Comparison of ENCODE assay signal across 36 cellular contexts in the genomic region with DNA sequence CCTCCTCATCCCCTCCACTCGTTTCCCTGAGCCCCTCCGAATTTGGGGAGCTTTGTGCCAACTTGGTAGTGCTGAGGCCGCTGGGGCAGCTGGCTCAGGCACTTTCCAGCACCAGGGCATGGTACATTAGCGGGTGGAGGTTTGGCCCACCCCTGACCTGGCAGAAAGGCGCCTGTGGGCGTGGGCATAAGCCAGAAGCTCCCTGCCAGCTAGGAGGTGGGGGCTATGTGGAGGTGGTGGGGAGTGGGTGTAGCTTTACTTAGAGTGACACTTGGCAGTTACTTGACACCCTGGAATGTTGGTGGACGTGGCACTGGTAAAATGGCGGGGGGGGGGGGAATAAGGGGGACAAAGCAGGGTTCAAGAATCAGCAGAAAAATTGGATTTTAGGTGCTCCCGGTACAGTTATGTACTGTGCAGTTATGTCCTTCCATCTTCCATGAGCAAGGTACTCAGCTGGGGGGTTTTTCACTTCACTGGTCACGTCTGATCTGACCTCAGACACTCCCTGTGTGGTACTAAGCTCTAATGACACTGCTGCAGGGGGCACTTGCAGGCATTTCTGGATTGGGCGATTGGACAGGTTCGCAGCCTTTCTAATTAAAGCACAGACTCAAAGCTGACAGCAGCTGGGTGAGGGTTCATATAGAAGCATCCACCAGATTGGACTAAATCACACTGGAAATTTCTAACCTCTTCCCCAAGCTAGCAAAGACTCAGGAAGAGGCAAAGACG. TPM values are rescaled to one million over a fixed set of nuclear protein-coding genes. Genes with fewer than 3 reads are reported as not detected.
"Had no signal": no experiment of that assay in that cellular context is flagged by ENCODE, and none has a peak within 500 bp of the region (broad histone marks: within the 10 kb centered on the region; RNA-seq: fewer than 3 reads in every experiment).

No MANE protein-coding gene starts in this region.

- H3K4me3 ChIP-seq: adrenal gland, body of pancreas, cardiac muscle cell, colonic mucosa, gastrocnemius medialis, hepatocyte, ovary, stomach, thyroid gland had no signal

- ATAC-seq: body of pancreas; natural killer cell; stimulated activated naive B cell treated with anti-CD40 and anti-IgM and Interleukin-4, amounts not matched to agents 10 μg/mL and 1 μg/mL and 100 μg/mL, for 72 hours; T-helper 17 cell had no signal

- H3K27ac ChIP-seq: adrenal gland, body of pancreas, cardiac muscle cell, colonic mucosa, gastrocnemius medialis, hepatocyte, ovary, stomach, thyroid gland, WERI-Rb-1 had no signal

- DNase-seq: activated CD4-positive, alpha-beta memory T cell treated with anti-CD3 and anti-CD28 coated beads for 36 hours; activated CD4-positive, alpha-beta T cell treated with anti-CD3 and anti-CD28 coated beads, Interleukin-2, amount 10 ng/mL, durations not matched to agents 24 days and 14 days; activated CD4-positive, CD25-positive, alpha-beta regulatory T cell treated with anti-CD3 and anti-CD28 coated beads, Interleukin-2, amount 50 U/mL, for 72 hours; activated CD8-positive, alpha-beta memory T cell treated with anti-CD3 and anti-CD28 coated beads, Interleukin-2, amount 50 U/mL, for 4 hours; activated effector memory CD4-positive, alpha-beta T cell treated with anti-CD3 and anti-CD28 coated beads, Interleukin-2, amount 50 U/mL, for 16 hours; activated naive CD4-positive, alpha-beta T cell treated with anti-CD3 and anti-CD28 coated beads for 36 hours; activated naive CD8-positive, alpha-beta T cell treated with anti-CD3 and anti-CD28 coated beads for 36 hours; activated T-cell treated with anti-CD3 and anti-CD28 coated beads, Interleukin-2, amount 50 U/mL, for 1 hour; adrenal gland; aorta; body of pancreas; cerebellar nuclear complex; colonic mucosa; effector memory CD4-positive, alpha-beta T cell; gastrocnemius medialis; glutamatergic neuron; islet precursor cell; midbrain; natural killer cell; ovary; stimulated activated CD4-positive, alpha-beta T cell treated with anti-CD3 and anti-CD28 coated beads, Interleukin-15, amount 100 ng/mL, for 24 hours; stimulated activated CD4-positive, alpha-beta T cell treated with anti-CD3 and anti-CD28 coated beads, Interleukin-2, amount 100 ng/mL, for 24 hours; stimulated activated naive B cell treated with anti-CD40 and anti-IgM and Interleukin-4, amounts not matched to agents 10 μg/mL and 1 μg/mL and 100 μg/mL, for 72 hours; stomach; T-helper 17 cell; T1000; thyroid gland; WERI-Rb-1 had no signal

- H3K4me1 ChIP-seq: colonic mucosa had no signal

- H2AFZ ChIP-seq: hepatocyte had no signal

- H3K9me3 ChIP-seq: adrenal gland, body of pancreas, colonic mucosa, gastrocnemius medialis, ovary, stomach, thyroid gland had no signal

- H3K36me3 ChIP-seq: adrenal gland, cardiac muscle cell, colonic mucosa, gastrocnemius medialis, ovary, stomach, thyroid gland, WERI-Rb-1 had no signal

- H3K4me2 ChIP-seq: hepatocyte had no signal

RNA-seq across cellular contexts. Expression of a gene that starts 10.4 kb away (rescaled TPM):
- total RNA-seq: natural killer cell had no signal

RNA-seq across cellular contexts. Expression of a gene that starts 11.4 kb away (rescaled TPM):
- total RNA-seq: activated CD4-positive, alpha-beta memory T cell treated with anti-CD3 and anti-CD28 coated beads for 36 hours; activated CD4-positive, alpha-beta T cell treated with anti-CD3 and anti-CD28 coated beads, Interleukin-2, amount 10 ng/mL, durations not matched to agents 24 days and 14 days; activated CD8-positive, alpha-beta memory T cell treated with anti-CD3 and anti-CD28 coated beads for 36 hours; activated naive CD4-positive, alpha-beta T cell treated with anti-CD3 and anti-CD28 coated beads for 36 hours; activated naive CD8-positive, alpha-beta T cell treated with anti-CD3 and anti-CD28 coated beads for 36 hours; activated T-helper 1 cell treated with anti-CD3 and anti-CD28 coated beads, Interleukin-12 subunit alpha, Interleukin-12 subunit beta, Interleukin-2, Interleukin-4 antibody, amounts not matched to agents 30 ng/mL and 10 ng/mL and 1 ng/mL, durations not matched to agents 14 hours and 24 hours and 36 hours; cardiac muscle cell; dermis microvascular lymphatic vessel endothelial cell; gastrocnemius medialis; hepatocyte; lower leg skin; natural killer cell; renal cortical epithelial cell; stomach; T-helper 17 cell; thyroid gland; ureter had no signal
- polyA plus RNA-seq: cardiac muscle cell, hepatocyte, ovary had no signal

RNA-seq across cellular contexts. Expression of a gene that starts 22.0 kb away (rescaled TPM):
- total RNA-seq: activated CD4-positive, alpha-beta memory T cell treated with anti-CD3 and anti-CD28 coated beads for 36 hours; activated CD4-positive, alpha-beta T cell treated with anti-CD3 and anti-CD28 coated beads, Interleukin-2, amount 10 ng/mL, durations not matched to agents 24 days and 14 days; activated CD8-positive, alpha-beta memory T cell treated with anti-CD3 and anti-CD28 coated beads for 36 hours; activated naive CD4-positive, alpha-beta T cell treated with anti-CD3 and anti-CD28 coated beads for 36 hours; activated naive CD8-positive, alpha-beta T cell treated with anti-CD3 and anti-CD28 coated beads for 36 hours; activated T-helper 1 cell treated with anti-CD3 and anti-CD28 coated beads, Interleukin-12 subunit alpha, Interleukin-12 subunit beta, Interleukin-2, Interleukin-4 antibody, amounts not matched to agents 30 ng/mL and 10 ng/mL and 1 ng/mL, durations not matched to agents 14 hours and 24 hours and 36 hours; cardiac muscle cell; gastrocnemius medialis; natural killer cell; stomach; T-helper 17 cell; thyroid gland had no signal
- polyA plus RNA-seq: aorta, cardiac muscle cell had no signal
